Comparison of ENCODE assay signal across 1 cellular context in the genomic region with DNA sequence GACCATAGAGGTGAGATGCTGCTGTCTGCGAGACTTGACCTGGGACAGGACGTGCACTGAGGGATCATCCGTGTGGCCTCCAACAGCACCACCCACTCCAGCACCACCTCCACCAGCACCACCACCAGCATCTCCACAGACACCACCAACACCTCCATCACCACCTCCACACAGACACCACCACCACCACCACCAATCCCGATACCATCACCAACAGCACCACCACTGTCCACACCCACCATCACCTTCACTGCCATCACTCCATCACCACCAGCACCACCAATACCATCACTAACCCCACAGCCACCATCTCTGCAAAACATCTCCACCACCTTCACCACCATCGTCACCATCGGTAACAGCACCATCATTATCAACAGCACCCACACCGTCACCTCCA.
A peak's percentile ranks its signal among the peaks of the same experiment; 100 is the strongest.
TF ChIP-seq lines count a peak whose summit lies in the region.

No MANE protein-coding gene starts in this region.

TF ChIP-seq in K562, 482 proteins besides CTCF, POLR2A, EP300 and RAD21:
- no peak for TF ChIP-seq CBX8 (IDR thresholded peaks at IDR 0.05; ENCODE audit: borderline replicate concordance, extremely low read depth, low read depth, low read length, poor library complexity, severe bottlenecking)
- TF ChIP-seq CBFA2T3 (IDR thresholded peaks at IDR 0.05) = no peak
- 0 out of 2 replicates have a peak, but pooled peaks have one; percentile 23 for TF ChIP-seq CTBP1 (IDR thresholded peaks at IDR 0.05; ENCODE audit: borderline replicate concordance)
- TF ChIP-seq, protein P1, sequence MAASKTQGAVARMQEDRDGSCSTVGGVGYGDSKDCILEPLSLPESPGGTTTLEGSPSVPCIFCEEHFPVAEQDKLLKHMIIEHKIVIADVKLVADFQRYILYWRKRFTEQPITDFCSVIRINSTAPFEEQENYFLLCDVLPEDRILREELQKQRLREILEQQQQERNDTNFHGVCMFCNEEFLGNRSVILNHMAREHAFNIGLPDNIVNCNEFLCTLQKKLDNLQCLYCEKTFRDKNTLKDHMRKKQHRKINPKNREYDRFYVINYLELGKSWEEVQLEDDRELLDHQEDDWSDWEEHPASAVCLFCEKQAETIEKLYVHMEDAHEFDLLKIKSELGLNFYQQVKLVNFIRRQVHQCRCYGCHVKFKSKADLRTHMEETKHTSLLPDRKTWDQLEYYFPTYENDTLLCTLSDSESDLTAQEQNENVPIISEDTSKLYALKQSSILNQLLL (CRISPR knock-in tag; IDR thresholded peaks at IDR 0.05; ENCODE audit: borderline replicate concordance) = no peak
- TF ChIP-seq HDAC6 (IDR thresholded peaks at IDR 0.05; ENCODE audit: low read depth, low read length) = no peak
- TF ChIP-seq ASH1L (IDR thresholded peaks at IDR 0.05; ENCODE audit: borderline replicate concordance, low read depth, partially characterized antibody) = no peak
- TF ChIP-seq, protein P2, sequence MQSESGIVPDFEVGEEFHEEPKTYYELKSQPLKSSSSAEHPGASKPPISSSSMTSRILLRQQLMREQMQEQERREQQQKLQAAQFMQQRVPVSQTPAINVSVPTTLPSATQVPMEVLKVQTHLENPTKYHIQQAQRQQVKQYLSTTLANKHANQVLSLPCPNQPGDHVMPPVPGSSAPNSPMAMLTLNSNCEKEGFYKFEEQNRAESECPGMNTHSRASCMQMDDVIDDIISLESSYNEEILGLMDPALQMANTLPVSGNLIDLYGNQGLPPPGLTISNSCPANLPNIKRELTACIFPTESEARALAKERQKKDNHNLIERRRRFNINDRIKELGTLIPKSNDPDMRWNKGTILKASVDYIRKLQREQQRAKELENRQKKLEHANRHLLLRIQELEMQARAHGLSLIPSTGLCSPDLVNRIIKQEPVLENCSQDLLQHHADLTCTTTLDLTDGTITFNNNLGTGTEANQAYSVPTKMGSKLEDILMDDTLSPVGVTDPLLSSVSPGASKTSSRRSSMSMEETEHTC (IDR thresholded peaks at IDR 0.05) = no peak
- TF ChIP-seq GATAD2A (IDR thresholded peaks at IDR 0.05) = no peak
- no peak for TF ChIP-seq ZNF217 (CRISPR knock-in tag; IDR thresholded peaks at IDR 0.05)
- TF ChIP-seq, protein P3, sequence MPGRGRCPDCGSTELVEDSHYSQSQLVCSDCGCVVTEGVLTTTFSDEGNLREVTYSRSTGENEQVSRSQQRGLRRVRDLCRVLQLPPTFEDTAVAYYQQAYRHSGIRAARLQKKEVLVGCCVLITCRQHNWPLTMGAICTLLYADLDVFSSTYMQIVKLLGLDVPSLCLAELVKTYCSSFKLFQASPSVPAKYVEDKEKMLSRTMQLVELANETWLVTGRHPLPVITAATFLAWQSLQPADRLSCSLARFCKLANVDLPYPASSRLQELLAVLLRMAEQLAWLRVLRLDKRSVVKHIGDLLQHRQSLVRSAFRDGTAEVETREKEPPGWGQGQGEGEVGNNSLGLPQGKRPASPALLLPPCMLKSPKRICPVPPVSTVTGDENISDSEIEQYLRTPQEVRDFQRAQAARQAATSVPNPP (IDR thresholded peaks at IDR 0.05; ENCODE audit: borderline replicate concordance, insufficient read depth, insufficient read length) = no peak
- TF ChIP-seq CBFB (CRISPR knock-in tag; IDR thresholded peaks at IDR 0.05) = no peak
- TF ChIP-seq, protein P4, sequence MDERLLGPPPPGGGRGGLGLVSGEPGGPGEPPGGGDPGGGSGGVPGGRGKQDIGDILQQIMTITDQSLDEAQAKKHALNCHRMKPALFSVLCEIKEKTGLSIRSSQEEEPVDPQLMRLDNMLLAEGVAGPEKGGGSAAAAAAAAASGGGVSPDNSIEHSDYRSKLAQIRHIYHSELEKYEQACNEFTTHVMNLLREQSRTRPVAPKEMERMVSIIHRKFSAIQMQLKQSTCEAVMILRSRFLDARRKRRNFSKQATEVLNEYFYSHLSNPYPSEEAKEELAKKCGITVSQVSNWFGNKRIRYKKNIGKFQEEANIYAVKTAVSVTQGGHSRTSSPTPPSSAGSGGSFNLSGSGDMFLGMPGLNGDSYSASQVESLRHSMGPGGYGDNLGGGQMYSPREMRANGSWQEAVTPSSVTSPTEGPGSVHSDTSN (CRISPR knock-in tag; IDR thresholded peaks at IDR 0.05; ENCODE audit: low read depth) = no peak
- TF ChIP-seq, protein P4 (tag; conservative IDR thresholded peaks at IDR 0.05; ENCODE audit: low read depth) = no peak
- TF ChIP-seq L3MBTL2 (IDR thresholded peaks at IDR 0.05) = no peak
- TF ChIP-seq, protein P5, sequence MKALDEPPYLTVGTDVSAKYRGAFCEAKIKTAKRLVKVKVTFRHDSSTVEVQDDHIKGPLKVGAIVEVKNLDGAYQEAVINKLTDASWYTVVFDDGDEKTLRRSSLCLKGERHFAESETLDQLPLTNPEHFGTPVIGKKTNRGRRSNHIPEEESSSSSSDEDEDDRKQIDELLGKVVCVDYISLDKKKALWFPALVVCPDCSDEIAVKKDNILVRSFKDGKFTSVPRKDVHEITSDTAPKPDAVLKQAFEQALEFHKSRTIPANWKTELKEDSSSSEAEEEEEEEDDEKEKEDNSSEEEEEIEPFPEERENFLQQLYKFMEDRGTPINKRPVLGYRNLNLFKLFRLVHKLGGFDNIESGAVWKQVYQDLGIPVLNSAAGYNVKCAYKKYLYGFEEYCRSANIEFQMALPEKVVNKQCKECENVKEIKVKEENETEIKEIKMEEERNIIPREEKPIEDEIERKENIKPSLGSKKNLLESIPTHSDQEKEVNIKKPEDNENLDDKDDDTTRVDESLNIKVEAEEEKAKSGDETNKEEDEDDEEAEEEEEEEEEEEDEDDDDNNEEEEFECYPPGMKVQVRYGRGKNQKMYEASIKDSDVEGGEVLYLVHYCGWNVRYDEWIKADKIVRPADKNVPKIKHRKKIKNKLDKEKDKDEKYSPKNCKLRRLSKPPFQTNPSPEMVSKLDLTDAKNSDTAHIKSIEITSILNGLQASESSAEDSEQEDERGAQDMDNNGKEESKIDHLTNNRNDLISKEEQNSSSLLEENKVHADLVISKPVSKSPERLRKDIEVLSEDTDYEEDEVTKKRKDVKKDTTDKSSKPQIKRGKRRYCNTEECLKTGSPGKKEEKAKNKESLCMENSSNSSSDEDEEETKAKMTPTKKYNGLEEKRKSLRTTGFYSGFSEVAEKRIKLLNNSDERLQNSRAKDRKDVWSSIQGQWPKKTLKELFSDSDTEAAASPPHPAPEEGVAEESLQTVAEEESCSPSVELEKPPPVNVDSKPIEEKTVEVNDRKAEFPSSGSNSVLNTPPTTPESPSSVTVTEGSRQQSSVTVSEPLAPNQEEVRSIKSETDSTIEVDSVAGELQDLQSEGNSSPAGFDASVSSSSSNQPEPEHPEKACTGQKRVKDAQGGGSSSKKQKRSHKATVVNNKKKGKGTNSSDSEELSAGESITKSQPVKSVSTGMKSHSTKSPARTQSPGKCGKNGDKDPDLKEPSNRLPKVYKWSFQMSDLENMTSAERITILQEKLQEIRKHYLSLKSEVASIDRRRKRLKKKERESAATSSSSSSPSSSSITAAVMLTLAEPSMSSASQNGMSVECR (CRISPR knock-in tag; IDR thresholded peaks at IDR 0.05) = no peak
- TF ChIP-seq CHD2 (IDR thresholded peaks at IDR 0.05; ENCODE audit: low read depth, low read length) = no peak
- no peak for TF ChIP-seq BRF1 (IDR thresholded peaks at IDR 0.05; ENCODE audit: borderline replicate concordance, extremely low read depth, insufficient read length)
- 0 out of 2 replicates have a peak, but pooled peaks have one; percentile 25 for TF ChIP-seq PHB2 (IDR thresholded peaks at IDR 0.05; ENCODE audit: low read depth)
- no peak for TF ChIP-seq NR2F6 (CRISPR knock-in tag; IDR thresholded peaks at IDR 0.05)
- 0 out of 4 replicates have a peak, but pooled peaks of 1 of the 2 experiments have one; percentile 20 for TF ChIP-seq HDAC1 (IDR thresholded peaks at IDR 0.05)
- TF ChIP-seq MCM3 (IDR thresholded peaks at IDR 0.05) = peak; percentile 44; the same call in 1 of the 2 replicates
- no peak for TF ChIP-seq HNRNPUL1 (IDR thresholded peaks at IDR 0.05; ENCODE audit: low read length)
- TF ChIP-seq, protein P6, sequence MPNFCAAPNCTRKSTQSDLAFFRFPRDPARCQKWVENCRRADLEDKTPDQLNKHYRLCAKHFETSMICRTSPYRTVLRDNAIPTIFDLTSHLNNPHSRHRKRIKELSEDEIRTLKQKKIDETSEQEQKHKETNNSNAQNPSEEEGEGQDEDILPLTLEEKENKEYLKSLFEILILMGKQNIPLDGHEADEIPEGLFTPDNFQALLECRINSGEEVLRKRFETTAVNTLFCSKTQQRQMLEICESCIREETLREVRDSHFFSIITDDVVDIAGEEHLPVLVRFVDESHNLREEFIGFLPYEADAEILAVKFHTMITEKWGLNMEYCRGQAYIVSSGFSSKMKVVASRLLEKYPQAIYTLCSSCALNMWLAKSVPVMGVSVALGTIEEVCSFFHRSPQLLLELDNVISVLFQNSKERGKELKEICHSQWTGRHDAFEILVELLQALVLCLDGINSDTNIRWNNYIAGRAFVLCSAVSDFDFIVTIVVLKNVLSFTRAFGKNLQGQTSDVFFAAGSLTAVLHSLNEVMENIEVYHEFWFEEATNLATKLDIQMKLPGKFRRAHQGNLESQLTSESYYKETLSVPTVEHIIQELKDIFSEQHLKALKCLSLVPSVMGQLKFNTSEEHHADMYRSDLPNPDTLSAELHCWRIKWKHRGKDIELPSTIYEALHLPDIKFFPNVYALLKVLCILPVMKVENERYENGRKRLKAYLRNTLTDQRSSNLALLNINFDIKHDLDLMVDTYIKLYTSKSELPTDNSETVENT (CRISPR knock-in tag; IDR thresholded peaks at IDR 0.05) = no peak
- TF ChIP-seq ZC3H11A (IDR thresholded peaks at IDR 0.05; ENCODE audit: low read depth, low read length) = no peak
- TF ChIP-seq MCM7 (IDR thresholded peaks at IDR 0.05) = no peak
- TF ChIP-seq NONO (IDR thresholded peaks at IDR 0.05; ENCODE audit: low read depth in 2 of 2, low read length in 1 of 2) = no peak
- TF ChIP-seq, protein P7, sequence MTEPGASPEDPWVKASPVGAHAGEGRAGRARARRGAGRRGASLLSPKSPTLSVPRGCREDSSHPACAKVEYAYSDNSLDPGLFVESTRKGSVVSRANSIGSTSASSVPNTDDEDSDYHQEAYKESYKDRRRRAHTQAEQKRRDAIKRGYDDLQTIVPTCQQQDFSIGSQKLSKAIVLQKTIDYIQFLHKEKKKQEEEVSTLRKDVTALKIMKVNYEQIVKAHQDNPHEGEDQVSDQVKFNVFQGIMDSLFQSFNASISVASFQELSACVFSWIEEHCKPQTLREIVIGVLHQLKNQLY (CRISPR knock-in tag; conservative IDR thresholded peaks at IDR 0.05) = no peak
- TF ChIP-seq ZNF133 (CRISPR knock-in tag; IDR thresholded peaks at IDR 0.05) = no peak
- TF ChIP-seq GTF2E2 (tag; IDR thresholded peaks at IDR 0.05) = no peak
- TF ChIP-seq HMG20B (CRISPR knock-in tag; IDR thresholded peaks at IDR 0.05) = no peak
- TF ChIP-seq, protein P8, sequence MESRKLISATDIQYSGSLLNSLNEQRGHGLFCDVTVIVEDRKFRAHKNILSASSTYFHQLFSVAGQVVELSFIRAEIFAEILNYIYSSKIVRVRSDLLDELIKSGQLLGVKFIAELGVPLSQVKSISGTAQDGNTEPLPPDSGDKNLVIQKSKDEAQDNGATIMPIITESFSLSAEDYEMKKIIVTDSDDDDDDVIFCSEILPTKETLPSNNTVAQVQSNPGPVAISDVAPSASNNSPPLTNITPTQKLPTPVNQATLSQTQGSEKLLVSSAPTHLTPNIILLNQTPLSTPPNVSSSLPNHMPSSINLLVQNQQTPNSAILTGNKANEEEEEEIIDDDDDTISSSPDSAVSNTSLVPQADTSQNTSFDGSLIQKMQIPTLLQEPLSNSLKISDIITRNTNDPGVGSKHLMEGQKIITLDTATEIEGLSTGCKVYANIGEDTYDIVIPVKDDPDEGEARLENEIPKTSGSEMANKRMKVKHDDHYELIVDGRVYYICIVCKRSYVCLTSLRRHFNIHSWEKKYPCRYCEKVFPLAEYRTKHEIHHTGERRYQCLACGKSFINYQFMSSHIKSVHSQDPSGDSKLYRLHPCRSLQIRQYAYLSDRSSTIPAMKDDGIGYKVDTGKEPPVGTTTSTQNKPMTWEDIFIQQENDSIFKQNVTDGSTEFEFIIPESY (CRISPR knock-in tag; IDR thresholded peaks at IDR 0.05) = no peak
- TF ChIP-seq PTTG1 (tag; IDR thresholded peaks at IDR 0.05; ENCODE audit: low read depth) = no peak
- TF ChIP-seq DMBX1 (CRISPR knock-in tag; IDR thresholded peaks at IDR 0.05; ENCODE audit: borderline replicate concordance) = no peak
- no peak for TF ChIP-seq HCFC1 (IDR thresholded peaks at IDR 0.05; ENCODE audit: low read depth, low read length)
